Comparison of ENCODE assay signal across 24 cellular contexts in genomic region chr2:146587291-146587713, GRCh38.
DNase-seq lines count a peak whose midpoint lies in the region; ATAC-seq and TF ChIP-seq lines count a peak whose summit lies in the region.
"Had no signal": no experiment of that assay in that cellular context is flagged by ENCODE, and none has a peak within 500 bp of the region (broad histone marks: within the 10 kb centered on the region; RNA-seq: fewer than 3 reads in every experiment).

No MANE protein-coding gene starts in this region.

- H3K4me1 Mint-ChIP-seq in chondrocyte (ENCODE audit: low read depth) = no peaks in the 10 kb centered on the region
- H3K4me1 Mint-ChIP-seq in activated CD8-positive, alpha-beta memory T cell treated with anti-CD3 and anti-CD28 coated beads, Interleukin-2, amount 10 ng/mL, durations not matched to agents 7 days and 5 days = no peaks in the 10 kb centered on the region

- H3K36me3 Mint-ChIP-seq in chondrocyte (ENCODE audit: low read depth) = no peaks in the 10 kb centered on the region
- H3K36me3 Mint-ChIP-seq in activated CD8-positive, alpha-beta memory T cell treated with anti-CD3 and anti-CD28 coated beads, Interleukin-2, amount 10 ng/mL, durations not matched to agents 7 days and 5 days = no peaks in the 10 kb centered on the region

- ATAC-seq in Right ventricle myocardium superior (ENCODE audit: poor library complexity) (no peak), left cardiac atrium (no peak), psoas muscle (no peak), left colon (no peak)
- ATAC-seq in activated CD8-positive, alpha-beta memory T cell treated with anti-CD3 and anti-CD28 coated beads, Interleukin-2, amount 10 ng/mL, durations not matched to agents 7 days and 5 days = no peak
- ATAC-seq: GM23338 had no signal

- no peaks in the 10 kb centered on the region for H3K27me3 Mint-ChIP-seq in chondrocyte (ENCODE audit: low read depth)
- no peaks in the 10 kb centered on the region for H3K27me3 Mint-ChIP-seq in activated CD8-positive, alpha-beta memory T cell treated with anti-CD3 and anti-CD28 coated beads, Interleukin-2, amount 10 ng/mL, durations not matched to agents 7 days and 5 days
- H3K27me3 Mint-ChIP-seq: CD4-positive, alpha-beta T cell had no signal

- no peaks in the 10 kb centered on the region for H3K9me3 ChIP-seq in psoas muscle

- H3K4me3 ChIP-seq in psoas muscle = no peak overlapping the region
- H3K4me3 ChIP-seq: BLaER1 treated with 17β-estradiol and CSF1 and Interleukin-3, amounts not matched to agents 10 nM and 100 nM; GM23338; PC-9 had no signal

- H3K27ac Mint-ChIP-seq in chondrocyte (ENCODE audit: unreplicated experiment) = no peak overlapping the region
- no peak overlapping the region for H3K27ac Mint-ChIP-seq in activated CD8-positive, alpha-beta memory T cell treated with anti-CD3 and anti-CD28 coated beads, Interleukin-2, amount 10 ng/mL, durations not matched to agents 7 days and 5 days
- H3K27ac Mint-ChIP-seq: CD4-positive, alpha-beta T cell; GM23338 had no signal

- H3K4me3 Mint-ChIP-seq in chondrocyte (ENCODE audit: unreplicated experiment) = no peak overlapping the region
- no peak overlapping the region for H3K4me3 Mint-ChIP-seq in activated CD8-positive, alpha-beta memory T cell treated with anti-CD3 and anti-CD28 coated beads, Interleukin-2, amount 10 ng/mL, durations not matched to agents 7 days and 5 days
- H3K4me3 Mint-ChIP-seq: CD4-positive, alpha-beta T cell; GM23338 had no signal

- no peaks in the 10 kb centered on the region for H3K36me3 ChIP-seq in psoas muscle (ENCODE audit: insufficient read depth in 1 of 2, low read depth in 1 of 2)
- H3K36me3 ChIP-seq: BLaER1 treated with 17β-estradiol and CSF1 and Interleukin-3, amounts not matched to agents 10 nM and 100 nM had no signal

- intact Hi-C loops in Right ventricle myocardium superior (cut with DNase I) (no loop called here), left cardiac atrium (cut with DNase I) (no loop called here), psoas muscle (cut with DNase I) (no loop called here), left colon (cut with DNase I, micrococcal nuclease) (no loop called here)

- DNase-seq in Right ventricle myocardium superior = peak; percentile 35
- DNase-seq in left cardiac atrium = no peak
- peak; percentile 82 for DNase-seq in chondrocyte (ENCODE audit: low spot score)
- DNase-seq in psoas muscle = peak; percentile 10 to 49
- no peak for DNase-seq in activated CD8-positive, alpha-beta memory T cell treated with anti-CD3 and anti-CD28 coated beads, Interleukin-2, amount 10 ng/mL, durations not matched to agents 7 days and 5 days
- no peak for DNase-seq in NCI-H82 treated with DMSO at 0.1 percent for 48 hours (lab: John Stamatoyannopoulos, UW; ENCODE audit: unreplicated experiment)
- DNase-seq in left colon = no peak
- DNase-seq: AML-193; CD4-positive, alpha-beta T cell; DMS53; HCEC 1CT; KBM-7; MV-4-11; NCI-H1105; NCI-H146; NCI-H1930; NCI-H2107; NCI-H524 treated with DMSO at 0.1 percent for 48 hours; NCI-H774; NK-92 treated with Interleukin-12 subunit alpha and Interleukin-12 subunit beta, amount 100 ng/mL, for 24 hours; PC-9; SHP77 treated with DMSO at 0.1 percent for 48 hours had no signal

- H3K27me3 ChIP-seq in psoas muscle (ENCODE audit: insufficient read depth in 3 of 3, low read length in 2 of 3) = no peaks in the 10 kb centered on the region
- H3K27me3 ChIP-seq: BLaER1 treated with 17β-estradiol and CSF1 and Interleukin-3, amounts not matched to agents 10 nM and 100 nM had no signal

- H3K4me1 ChIP-seq in psoas muscle = no peaks in the 10 kb centered on the region
- H3K4me1 ChIP-seq: BLaER1 treated with 17β-estradiol and CSF1 and Interleukin-3, amounts not matched to agents 10 nM and 100 nM had no signal

- CTCF ChIA-PET in activated CD8-positive, alpha-beta memory T cell treated with anti-CD3 and anti-CD28 coated beads, Interleukin-2, amount 10 ng/mL, durations not matched to agents 7 days and 5 days (lab: Charles Lee) = no interaction called here

- no peaks in the 10 kb centered on the region for H3K9me3 Mint-ChIP-seq in chondrocyte (ENCODE audit: low read depth)
- H3K9me3 Mint-ChIP-seq in activated CD8-positive, alpha-beta memory T cell treated with anti-CD3 and anti-CD28 coated beads, Interleukin-2, amount 10 ng/mL, durations not matched to agents 7 days and 5 days (ENCODE audit: low read depth) = peaks cover 6% of the 10 kb centered on the region
- H3K9me3 Mint-ChIP-seq: CD4-positive, alpha-beta T cell had no signal

- 97 to 98% (median 97%) methylated on average over 38 of the region's 38 CpGs for WGBS in psoas muscle, 3 donors

- H3K27ac ChIP-seq in psoas muscle = no peak overlapping the region
- H3K27ac ChIP-seq: BLaER1 treated with 17β-estradiol and CSF1 and Interleukin-3, amounts not matched to agents 10 nM and 100 nM; PC-9 had no signal

- no peak for TF ChIP-seq CTCF in chondrocyte (IDR thresholded peaks at IDR 0.05)
- TF ChIP-seq CTCF in psoas muscle (IDR thresholded peaks at IDR 0.05) = no peak

Comparison
In these comparisons a context has a peak if more than half of its experiments do, and no peak if none do; other contexts are left out.
1. DNase-seq: peak in Right ventricle myocardium superior (single experiment), chondrocyte (single experiment) and psoas muscle (2 of 2); none in left cardiac atrium (single experiment), activated CD8-positive, alpha-beta memory T cell treated with anti-CD3 and anti-CD28 coated beads, Interleukin-2, amount 10 ng/mL, durations not matched to agents 7 days and 5 days (single experiment), NCI-H82 treated with DMSO at 0.1 percent for 48 hours (single experiment) and left colon (0 of 2).